ENCODE assay signal across 24 cellular contexts in the genomic region with DNA sequence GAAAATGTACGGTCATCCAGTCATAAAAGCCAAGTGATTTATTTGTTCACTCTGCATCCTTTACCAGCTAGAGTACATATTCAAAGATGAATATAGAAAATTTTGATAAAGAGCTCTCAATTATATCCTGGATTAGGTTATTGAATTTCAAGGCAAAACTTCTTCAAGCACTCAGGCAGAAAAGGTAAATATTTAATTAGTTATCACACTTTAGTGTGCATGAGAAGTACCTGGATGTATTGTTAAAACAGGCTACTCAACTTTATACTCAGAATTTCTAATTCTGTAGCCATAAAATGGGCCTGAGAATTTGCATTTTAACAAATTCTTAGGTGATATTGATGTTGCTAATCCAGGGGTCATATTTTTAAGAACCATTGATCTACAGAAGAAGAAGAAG. TPM values are rescaled to one million over a fixed set of nuclear protein-coding genes. Genes with fewer than 3 reads are reported as not detected.
"Had no signal": no experiment of that assay in that cellular context is flagged by ENCODE, and none has a peak within 500 bp of the region (broad histone marks: within the 10 kb centered on the region; RNA-seq: fewer than 3 reads in every experiment).

No MANE protein-coding gene starts in this region.

- H3K27me3 ChIP-seq: dorsolateral prefrontal cortex, heart right ventricle, ovary had no signal

- H3K9me3 ChIP-seq: lower lobe of right lung, ovary had no signal

- H3K4me1 ChIP-seq: left ventricle myocardium inferior, lower lobe of right lung had no signal

- H3K27ac Mint-ChIP-seq: mesothelial cell of epicardium, natural killer cell, progenitor cell of endocrine pancreas had no signal

- DNase-seq: cortex of kidney; dorsolateral prefrontal cortex; effector CD8-positive, alpha-beta T cell; heart right ventricle; hypothalamus; islet precursor cell; left ventricle myocardium inferior; lower lobe of right lung; natural killer cell; nucleus accumbens; ovary; right cardiac atrium; small intestine; stimulated activated CD4-positive, alpha-beta T cell treated with anti-CD3 and anti-CD28 coated beads, Interleukin-12 subunit alpha, Interleukin-12 subunit beta, amount 100 ng/mL, for 4 hours; stimulated activated naive CD4-positive, alpha-beta T cell treated with Interleukin-2 at 50 U/mL for 16 hours; trophoblast cell had no signal

- H3K27me3 Mint-ChIP-seq: memory B cell, progenitor cell of endocrine pancreas had no signal

- H3K4me3 Mint-ChIP-seq: memory B cell, mesothelial cell of epicardium, natural killer cell, neural crest cell had no signal

- H3K36me3 Mint-ChIP-seq: natural killer cell had no signal

- H3K36me3 ChIP-seq: heart right ventricle, left ventricle myocardium inferior, lower lobe of right lung, ovary had no signal

- H3K27ac ChIP-seq: dorsolateral prefrontal cortex, heart right ventricle, left ventricle myocardium inferior, lower lobe of right lung, ovary had no signal

- ATAC-seq: esophagus mucosa, heart right ventricle, lower lobe of right lung, natural killer cell, right cardiac atrium had no signal

- H3K4me3 ChIP-seq: dorsolateral prefrontal cortex, heart right ventricle, left ventricle myocardium inferior, lower lobe of right lung, ovary had no signal

- H3K4me1 Mint-ChIP-seq: natural killer cell, neural crest cell had no signal

RNA-seq across cellular contexts. Expression of a gene that starts 45.3 kb away (rescaled TPM):
- total RNA-seq: fibroblast of lung, frontal cortex, myocyte, neural crest cell, right cardiac atrium had no signal
